Comparison of ENCODE assay signal across 2 cellular contexts in the genomic region with DNA sequence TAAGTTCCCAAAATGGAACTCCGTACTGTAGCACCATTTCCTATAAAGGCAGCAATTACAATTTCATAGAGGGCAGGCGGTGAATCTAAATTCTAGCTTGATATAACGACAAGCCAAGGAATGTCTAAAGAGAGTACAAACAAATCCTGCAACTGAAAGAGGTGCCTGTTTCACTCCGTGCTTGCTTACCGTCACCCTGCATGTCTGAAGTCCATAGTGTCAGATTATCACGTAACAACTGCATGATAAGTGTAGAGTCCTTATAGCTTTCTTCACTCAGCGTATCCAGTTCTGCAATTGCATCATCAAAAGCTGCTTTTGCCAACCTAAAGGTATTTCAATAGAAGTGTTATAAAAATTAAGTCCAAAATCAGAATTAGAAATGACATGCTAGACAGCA.
TF ChIP-seq lines count a peak whose summit lies in the region.

No MANE protein-coding gene starts in this region.

TF ChIP-seq in IMR-90, 13 proteins besides CTCF, POLR2A, EP300 and RAD21:
- no peak for TF ChIP-seq NFE2L2 (IDR thresholded peaks at IDR 0.05; ENCODE audit: low read depth, low read length)
- TF ChIP-seq, protein P1, sequence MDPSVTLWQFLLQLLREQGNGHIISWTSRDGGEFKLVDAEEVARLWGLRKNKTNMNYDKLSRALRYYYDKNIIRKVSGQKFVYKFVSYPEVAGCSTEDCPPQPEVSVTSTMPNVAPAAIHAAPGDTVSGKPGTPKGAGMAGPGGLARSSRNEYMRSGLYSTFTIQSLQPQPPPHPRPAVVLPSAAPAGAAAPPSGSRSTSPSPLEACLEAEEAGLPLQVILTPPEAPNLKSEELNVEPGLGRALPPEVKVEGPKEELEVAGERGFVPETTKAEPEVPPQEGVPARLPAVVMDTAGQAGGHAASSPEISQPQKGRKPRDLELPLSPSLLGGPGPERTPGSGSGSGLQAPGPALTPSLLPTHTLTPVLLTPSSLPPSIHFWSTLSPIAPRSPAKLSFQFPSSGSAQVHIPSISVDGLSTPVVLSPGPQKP (IDR thresholded peaks at IDR 0.05; ENCODE audit: borderline replicate concordance, low read depth, low read length), result no peak
- no peak for TF ChIP-seq MAFK (IDR thresholded peaks at IDR 0.05; ENCODE audit: low read depth, low read length)
- no peak for TF ChIP-seq MAZ (IDR thresholded peaks at IDR 0.05; ENCODE audit: borderline replicate concordance, low read depth, low read length)
- TF ChIP-seq CEBPB (IDR thresholded peaks at IDR 0.05; ENCODE audit: low read depth, low read length), result peak; percentile 8; the same call in 1 of the 2 replicates
- TF ChIP-seq RFX5 (IDR thresholded peaks at IDR 0.05; ENCODE audit: low read depth, low read length), result no peak
- TF ChIP-seq BHLHE40 (IDR thresholded peaks at IDR 0.05; ENCODE audit: low read depth, low read length), result no peak
- TF ChIP-seq, protein P2, sequence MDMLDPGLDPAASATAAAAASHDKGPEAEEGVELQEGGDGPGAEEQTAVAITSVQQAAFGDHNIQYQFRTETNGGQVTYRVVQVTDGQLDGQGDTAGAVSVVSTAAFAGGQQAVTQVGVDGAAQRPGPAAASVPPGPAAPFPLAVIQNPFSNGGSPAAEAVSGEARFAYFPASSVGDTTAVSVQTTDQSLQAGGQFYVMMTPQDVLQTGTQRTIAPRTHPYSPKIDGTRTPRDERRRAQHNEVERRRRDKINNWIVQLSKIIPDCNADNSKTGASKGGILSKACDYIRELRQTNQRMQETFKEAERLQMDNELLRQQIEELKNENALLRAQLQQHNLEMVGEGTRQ (IDR thresholded peaks at IDR 0.05; ENCODE audit: low read depth, low read length), result no peak
- no peak for TF ChIP-seq MXI1 (IDR thresholded peaks at IDR 0.05; ENCODE audit: borderline replicate concordance, low read depth, low read length)

TF ChIP-seq in GM12878, 131 proteins besides CTCF, POLR2A, EP300 and RAD21:
- no peak for TF ChIP-seq SMC3 (IDR thresholded peaks at IDR 0.05; ENCODE audit: borderline replicate concordance, low read length)
- no peak for TF ChIP-seq STAT3 (IDR thresholded peaks at IDR 0.05; ENCODE audit: low read depth, low read length)
- TF ChIP-seq RB1 (IDR thresholded peaks at IDR 0.05; ENCODE audit: borderline replicate concordance), result no peak
